In genomic region chr2:121386102-121386501, GRCh38 we compare ENCODE assay signal across 22 cellular contexts.
DNase-seq lines count a peak whose midpoint lies in the region; ATAC-seq and TF ChIP-seq lines count a peak whose summit lies in the region.
"Had no signal": no experiment of that assay in that cellular context is flagged by ENCODE, and none has a peak within 500 bp of the region (broad histone marks: within the 10 kb centered on the region; RNA-seq: fewer than 3 reads in every experiment).

No MANE protein-coding gene starts in this region.

- H3K27me3 Mint-ChIP-seq in MCF 10A (ENCODE audit: insufficient read depth, unreplicated experiment) (no peaks in the 10 kb centered on the region), Caco-2 (ENCODE audit: insufficient read depth, unreplicated experiment) (no peaks in the 10 kb centered on the region)
- H3K27me3 Mint-ChIP-seq: B cell had no signal

- no peak overlapping the region for H4K91ac ChIP-seq in mesenchymal stem cell (ENCODE audit: low read length)

- H3K36me3 Mint-ChIP-seq in MCF 10A (ENCODE audit: insufficient read depth, unreplicated experiment) (peaks cover 64% of the 10 kb centered on the region), Caco-2 (ENCODE audit: insufficient read depth, unreplicated experiment) (peaks cover 27% of the 10 kb centered on the region)

- POLR2A ChIA-PET in MCF 10A (lab: Yijun Ruan, JAX) = interaction anchor here (1.1 to 1.9 kb wide), 3 partner anchors 22 to 336 kb away, joined by 3 to 8 read pairs (median 4); partner anchors contain the start of gene RNU4ATAC
- POLR2A ChIA-PET in Caco-2 (lab: Charles Lee) = no interaction called here

- no peak overlapping the region for H2AK5ac ChIP-seq in mesenchymal stem cell (ENCODE audit: low read length, severe bottlenecking)

- no peak overlapping the region for H3K14ac ChIP-seq in mesenchymal stem cell (ENCODE audit: low read length in 2 of 2)

- H2BK5ac ChIP-seq in mesenchymal stem cell (ENCODE audit: low read depth, low read length, poor library complexity, severe bottlenecking) = no peak overlapping the region

- CTCF ChIA-PET in MCF 10A (lab: Yijun Ruan, JAX) (interaction anchor here (0.7 to 2.2 kb wide), 5 partner anchors 16 to 309 kb away, joined by 3 to 10 read pairs (median 3); no protein-coding TSS in a partner anchor), Caco-2 (lab: Charles Lee) (no interaction called here)

- H4K8ac ChIP-seq in mesenchymal stem cell (ENCODE audit: low read length) = no peak overlapping the region

- H3K23ac ChIP-seq in mesenchymal stem cell (ENCODE audit: low read length in 2 of 2) = no peak overlapping the region

- H3K36me3 ChIP-seq in breast epithelium = peaks cover 7% of the 10 kb centered on the region
- H3K36me3 ChIP-seq in RWPE2 (ENCODE audit: low read depth) = peaks cover 91% of the 10 kb centered on the region
- peaks cover 23 to 69% of the 10 kb centered on the region in 2 experiments for H3K36me3 ChIP-seq in mesenchymal stem cell (ENCODE audit: control insufficient read depth in 1 of 2, insufficient read depth in 2 of 2, low read depth in 1 of 2, low read length in 2 of 2)
- H3K36me3 ChIP-seq in Caco-2 (ENCODE audit: control insufficient read depth, insufficient read depth, low read length) = peaks cover 7% of the 10 kb centered on the region; the same call in 1 of the 2 replicates

- H3K9me3 ChIP-seq in breast epithelium (no peaks in the 10 kb centered on the region), RWPE2 (ENCODE audit: severe bottlenecking) (no peaks in the 10 kb centered on the region), mesenchymal stem cell (ENCODE audit: control insufficient read depth, low read length) (no peaks in the 10 kb centered on the region), Caco-2 (no peaks in the 10 kb centered on the region)

- no peak overlapping the region for H3K9ac ChIP-seq in mesenchymal stem cell (ENCODE audit: low read length)

- DNase-seq in MCF 10A (ENCODE audit: unreplicated experiment) (no peak), breast epithelium (ENCODE audit: low spot score in 2 of 2) (no peak), RWPE2 (ENCODE audit: low spot score) (no peak), mesenchymal stem cell (no peak), AG08395 (ENCODE audit: low spot score) (no peak), Caco-2 (no peak), NCI-H2171 (lab: John Stamatoyannopoulos, UW) (no peak)
- DNase-seq in activated CD4-positive, alpha-beta T cell treated with anti-CD3 and anti-CD28 coated beads, Interleukin-2, amount 50 U/mL, for 48 hours = no peak
- DNase-seq: 8988T, DMS79, H7, Kasumi-1, MM.1S, NCI-H1048, NCI-H1436 treated with DMSO at 0.1 percent for 48 hours, NCI-H1930, NCI-H345, NCI-H524, NCI-H774, Right ventricle myocardium superior had no signal

- peaks cover 19% of the 10 kb centered on the region for H3K79me1 ChIP-seq in mesenchymal stem cell (replicated peaks; ENCODE audit: low read length, poor library complexity, severe bottlenecking)

- no peak for TF ChIP-seq CTCF in MCF 10A (IDR thresholded peaks at IDR 0.05; ENCODE audit: unreplicated experiment)
- TF ChIP-seq CTCF in breast epithelium (IDR thresholded peaks at IDR 0.05) = no peak
- TF ChIP-seq CTCF in RWPE2 (IDR thresholded peaks at IDR 0.05; ENCODE audit: poor library complexity, severe bottlenecking) = no peak
- no peak for TF ChIP-seq CTCF in Caco-2 (IDR thresholded peaks at IDR 0.05; ENCODE audit: insufficient read depth in 1 of 2, low read depth in 1 of 2, low read length in 1 of 2, severe bottlenecking in 1 of 2, unreplicated experiment in 1 of 2)

- H3K27me3 ChIP-seq in breast epithelium (no peaks in the 10 kb centered on the region), RWPE2 (ENCODE audit: insufficient read depth, poor library complexity, severe bottlenecking) (no peaks in the 10 kb centered on the region), mesenchymal stem cell (ENCODE audit: control insufficient read depth in 1 of 2, insufficient read depth in 1 of 2, low read length in 2 of 2) (no peaks in the 10 kb centered on the region), Caco-2 (replicated peaks; ENCODE audit: control insufficient read depth, insufficient read depth, low read length) (no peaks in the 10 kb centered on the region)

- H2BK15ac ChIP-seq in mesenchymal stem cell (ENCODE audit: low read depth, poor library complexity, severe bottlenecking) = no peak overlapping the region

- no peak overlapping the region for H3K18ac ChIP-seq in mesenchymal stem cell (ENCODE audit: low read depth in 1 of 2, low read length in 2 of 2)

- peak overlapping the region in 1 of 2 experiments; percentile 30 for H3K4ac ChIP-seq in mesenchymal stem cell (ENCODE audit: low read depth in 1 of 2, low read length in 2 of 2)

- H3K4me1 Mint-ChIP-seq in MCF 10A (ENCODE audit: insufficient read depth, unreplicated experiment) (peaks cover 22% of the 10 kb centered on the region), Caco-2 (ENCODE audit: low read depth, unreplicated experiment) (no peaks in the 10 kb centered on the region)
- H3K4me1 Mint-ChIP-seq: B cell, CD14-positive monocyte had no signal

- intact Hi-C loops in MCF 10A (cut with micrococcal nuclease) (no loop called here), breast epithelium (cut with DNase I; ENCODE audit: low total_unique reads) (no loop called here), Caco-2 (cut with micrococcal nuclease; ENCODE audit: unreplicated experiment) (no loop called here)

- H3K4me1 ChIP-seq in breast epithelium = no peaks in the 10 kb centered on the region
- peaks cover 8% of the 10 kb centered on the region for H3K4me1 ChIP-seq in RWPE2 (ENCODE audit: insufficient read depth, poor library complexity, severe bottlenecking)
- peaks cover 6% of the 10 kb centered on the region for H3K4me1 ChIP-seq in mesenchymal stem cell (ENCODE audit: control insufficient read depth, insufficient read depth, low read depth, low read length)
- no peaks in the 10 kb centered on the region for H3K4me1 ChIP-seq in Caco-2

- no peak overlapping the region for H3K4me3 ChIP-seq in breast epithelium
- no peak overlapping the region for H3K4me3 ChIP-seq in RWPE2 (ENCODE audit: severe bottlenecking)
- H3K4me3 ChIP-seq in mesenchymal stem cell (ENCODE audit: insufficient read depth in 1 of 2, low read depth in 1 of 2, low read length in 2 of 2) = no peak overlapping the region
- no peak overlapping the region for H3K4me3 ChIP-seq in Caco-2 (ENCODE audit: low read depth, low read length)

- H2BK12ac ChIP-seq in mesenchymal stem cell (ENCODE audit: low read length in 2 of 2) = no peak overlapping the region

- peak overlapping the region; percentile 75 for H3K27ac Mint-ChIP-seq in MCF 10A (ENCODE audit: low read depth, unreplicated experiment)
- no peak overlapping the region for H3K27ac Mint-ChIP-seq in Caco-2 (ENCODE audit: unreplicated experiment)
- H3K27ac Mint-ChIP-seq: B cell, CD14-positive monocyte had no signal

- no peak for ATAC-seq in RWPE2 (ENCODE audit: low read depth)

- no peak overlapping the region for H2BK120ac ChIP-seq in mesenchymal stem cell (ENCODE audit: low read depth, low read length)

- H3K27ac ChIP-seq in breast epithelium = no peak overlapping the region
- peak overlapping the region; percentile 13 for H3K27ac ChIP-seq in RWPE2 (ENCODE audit: poor library complexity, severe bottlenecking)
- H3K27ac ChIP-seq in mesenchymal stem cell (ENCODE audit: low read length, poor library complexity, severe bottlenecking) = peak overlapping the region; percentile 41

- H3K4me3 Mint-ChIP-seq in MCF 10A (ENCODE audit: unreplicated experiment) (no peak overlapping the region), Caco-2 (ENCODE audit: unreplicated experiment) (no peak overlapping the region)
- H3K4me3 Mint-ChIP-seq: B cell, CD14-positive monocyte had no signal

- H2AFZ ChIP-seq in mesenchymal stem cell (ENCODE audit: low read depth, low read length) = no peak overlapping the region

- H3K9me3 Mint-ChIP-seq in MCF 10A (ENCODE audit: unreplicated experiment) = no peaks in the 10 kb centered on the region
- no peaks in the 10 kb centered on the region for H3K9me3 Mint-ChIP-seq in Caco-2 (ENCODE audit: unreplicated experiment)
- H3K9me3 Mint-ChIP-seq: CD14-positive monocyte had no signal

- no peak overlapping the region for H3K4me2 ChIP-seq in mesenchymal stem cell (ENCODE audit: low read length, poor library complexity, severe bottlenecking)

- no peak for TF ChIP-seq POLR2A in breast epithelium (IDR thresholded peaks at IDR 0.05)

- no TSS peak for BruUV-seq in MCF 10A (replicated peaks; lab: Mats Ljungman, UMichigan)
- BruUV-seq in Caco-2 (replicated peaks; lab: Mats Ljungman, UMichigan) = no TSS peak

Comparison
In these comparisons a context has a peak if more than half of its experiments do, and no peak if none do; other contexts are left out.
1. H3K27ac ChIP-seq: peak in RWPE2 (single experiment) and mesenchymal stem cell (single experiment); none in breast epithelium (0 of 2).